In genomic region chr7:104971290-104972071, GRCh38 we compare ENCODE assay signal across 8 cellular contexts. TPM values are rescaled to one million over a fixed set of nuclear protein-coding genes. Genes with fewer than 3 reads are reported as not detected.
DNase-seq lines count a peak whose midpoint lies in the region; ATAC-seq and TF ChIP-seq lines count a peak whose summit lies in the region.

No MANE protein-coding gene starts in this region.

- peaks cover 10% of the 10 kb centered on the region for H3K27me3 Mint-ChIP-seq in neural progenitor cell (ENCODE audit: insufficient read depth, low read depth)
- H3K27me3 Mint-ChIP-seq in GM23338 (ENCODE audit: insufficient read depth, low read depth, poor library complexity), result no peaks in the 10 kb centered on the region

- H3K36me3 ChIP-seq in PC-3 (ENCODE audit: low read depth, low read length) (no peaks in the 10 kb centered on the region), esophagus squamous epithelium (no peaks in the 10 kb centered on the region), neural progenitor cell (no peaks in the 10 kb centered on the region), GM23338 (ENCODE audit: insufficient read depth) (no peaks in the 10 kb centered on the region)

- peak; percentile 87 for ATAC-seq in PC-3
- ATAC-seq in stimulated activated naive CD8-positive, alpha-beta T cell treated with anti-CD3 and anti-CD28 coated beads, Interleukin-15, Interleukin-2, amounts not matched to agents 100 U/mL and 50 U/mL, for 24 hours, result no peak
- no peak for ATAC-seq in GM23338

- H2AFZ ChIP-seq in PC-3 (ENCODE audit: low read length), result no peak overlapping the region
- no peak overlapping the region for H2AFZ ChIP-seq in neural progenitor cell (replicated peaks)
- no peak overlapping the region for H2AFZ ChIP-seq in GM23338

- H3K4me3 Mint-ChIP-seq in neural progenitor cell (no peak overlapping the region), GM23338 (no peak overlapping the region)

- CTCF ChIA-PET in PC-3 (lab: Charles Lee), result interaction anchor here (0.6 to 0.8 kb wide), 2 partner anchors 24 to 26 kb away, joined by 4 to 8 read pairs; no protein-coding TSS in a partner anchor

- H3K36me3 Mint-ChIP-seq in neural progenitor cell (peaks cover 16% of the 10 kb centered on the region), GM23338 (ENCODE audit: low read depth) (no peaks in the 10 kb centered on the region)

- H3F3A ChIP-seq in PC-3 (ENCODE audit: low read length, unreplicated experiment) (no peaks in the 10 kb centered on the region), neural progenitor cell (ENCODE audit: low read depth) (peaks cover 6% of the 10 kb centered on the region), GM23338 (replicated peaks; ENCODE audit: low read depth) (no peaks in the 10 kb centered on the region)

- no peak for TF ChIP-seq POLR2A in esophagus squamous epithelium (IDR thresholded peaks at IDR 0.05)

- no peaks in the 10 kb centered on the region for H3K9me3 Mint-ChIP-seq in neural progenitor cell
- H3K9me3 Mint-ChIP-seq in GM23338, result no peaks in the 10 kb centered on the region

- H3K9ac ChIP-seq in PC-3 (ENCODE audit: low read length) (peak overlapping the region; percentile 32), neural progenitor cell (no peak overlapping the region)

- H3K27ac ChIP-seq in C4-2B, result peak overlapping the region; percentile 35; the same call in 1 of the 2 replicates
- peak overlapping the region; percentile 64 for H3K27ac ChIP-seq in PC-3 (ENCODE audit: low read length)
- peak overlapping the region; percentile 70 to 78 (median 74) for H3K27ac ChIP-seq in esophagus squamous epithelium
- H3K27ac ChIP-seq in neural progenitor cell, result peak overlapping the region; percentile 37
- no peak overlapping the region for H3K27ac ChIP-seq in GM23338 (ENCODE audit: low read depth)

- H3K9me3 ChIP-seq in PC-3 (ENCODE audit: low read length) (no peaks in the 10 kb centered on the region), esophagus squamous epithelium (no peaks in the 10 kb centered on the region), neural progenitor cell (ENCODE audit: low read depth) (no peaks in the 10 kb centered on the region)

- peak overlapping the region; percentile 43 for H3K27ac Mint-ChIP-seq in neural progenitor cell
- no peak overlapping the region for H3K27ac Mint-ChIP-seq in GM23338

- 32 to 34% methylated on average over 3 of the region's 3 CpGs for WGBS in esophagus squamous epithelium, 2 donors

- no peaks in the 10 kb centered on the region for H3K27me3 ChIP-seq in PC-3 (ENCODE audit: low read length)
- H3K27me3 ChIP-seq in esophagus squamous epithelium, result no peaks in the 10 kb centered on the region
- H3K27me3 ChIP-seq in neural progenitor cell, result no peaks in the 10 kb centered on the region
- H3K27me3 ChIP-seq in GM23338 (ENCODE audit: insufficient read depth), result no peaks in the 10 kb centered on the region

- H3K79me2 ChIP-seq in PC-3 (ENCODE audit: low read length), result no peaks in the 10 kb centered on the region
- H3K79me2 ChIP-seq in neural progenitor cell (ENCODE audit: low read depth), result no peaks in the 10 kb centered on the region
- no peaks in the 10 kb centered on the region for H3K79me2 ChIP-seq in GM23338 (replicated peaks; ENCODE audit: insufficient read depth)

- TF ChIP-seq CTCF in C4-2B (conservative IDR thresholded peaks at IDR 0.05), result no peak
- TF ChIP-seq CTCF in PC-3 (conservative IDR thresholded peaks at IDR 0.05; ENCODE audit: low read depth, low read length), result no peak
- TF ChIP-seq CTCF in esophagus squamous epithelium (IDR thresholded peaks at IDR 0.05), result peak in 3 of 6 experiments; percentile 15 to 27 (median 15)
- TF ChIP-seq CTCF in neural progenitor cell (IDR thresholded peaks at IDR 0.05), result no peak
- TF ChIP-seq CTCF in GM23338 (conservative IDR thresholded peaks at IDR 0.05; ENCODE audit: low read depth in 2 of 2), result no peak

- H3K9me2 ChIP-seq in PC-3 (replicated peaks; ENCODE audit: low read length) (no peaks in the 10 kb centered on the region), GM23338 (ENCODE audit: insufficient read depth) (peaks cover 5% of the 10 kb centered on the region; the same call in 1 of the 2 replicates)

- H3K4me1 ChIP-seq in PC-3 (ENCODE audit: insufficient read depth, low read length) (no peaks in the 10 kb centered on the region), esophagus squamous epithelium (peaks cover 16 to 69% (median 53%) of the 10 kb centered on the region in 3 donors), neural progenitor cell (peaks cover 5% of the 10 kb centered on the region), GM23338 (ENCODE audit: insufficient read depth) (no peaks in the 10 kb centered on the region)

- H3K4me2 ChIP-seq in PC-3 (ENCODE audit: low read length) (no peak overlapping the region), neural progenitor cell (no peak overlapping the region), GM23338 (no peak overlapping the region)

- DNase-seq in PC-3 (peak; percentile 47), esophagus squamous epithelium (lab: John Stamatoyannopoulos, UW) (no peak), neural progenitor cell (ENCODE audit: low spot score) (no peak), GM23338 (ENCODE audit: low spot score) (no peak), iPS-NIHi7 (ENCODE audit: extremely low spot score) (no peak)
- no peak for DNase-seq in central memory CD4-positive, alpha-beta T cell
- no peak for DNase-seq in stimulated activated naive CD8-positive, alpha-beta T cell treated with anti-CD3 and anti-CD28 coated beads, Interleukin-15, Interleukin-2, amounts not matched to agents 100 U/mL and 50 U/mL, for 24 hours

- intact Hi-C loops in PC-3 (cut with micrococcal nuclease) (loop anchor here (1.0 to 2.0 kb wide), 3 partner anchors 9 to 26 kb away; no protein-coding TSS in a partner anchor), esophagus squamous epithelium (cut with DNase I) (no loop called here)

- BruUV-seq in PC-3 (replicated peaks; lab: Mats Ljungman, UMichigan), result TSS peak; percentile 18

- H4K20me1 ChIP-seq in PC-3 (ENCODE audit: low read length) (no peaks in the 10 kb centered on the region), neural progenitor cell (ENCODE audit: low read depth) (no peaks in the 10 kb centered on the region), GM23338 (replicated peaks; ENCODE audit: insufficient read depth) (no peaks in the 10 kb centered on the region)

- H3K4me3 ChIP-seq in PC-3 (ENCODE audit: low read length) (no peak overlapping the region), esophagus squamous epithelium (no peak overlapping the region), neural progenitor cell (no peak overlapping the region), GM23338 (no peak overlapping the region)

- POLR2A ChIA-PET in PC-3 (lab: Charles Lee; ENCODE audit: unreplicated experiment), result interaction anchor here (0.5 to 0.6 kb wide), 2 partner anchors 131 to 487 kb away, joined by 4 to 10 read pairs; no protein-coding TSS in a partner anchor

- H3K4me1 Mint-ChIP-seq in neural progenitor cell, result peaks cover 47% of the 10 kb centered on the region
- no peaks in the 10 kb centered on the region; the same call in 2 of the 3 replicates for H3K4me1 Mint-ChIP-seq in GM23338

TF ChIP-seq in GM23338, 12 proteins besides CTCF, POLR2A, EP300 and RAD21:
- TF ChIP-seq JUNB (IDR thresholded peaks at IDR 0.05; ENCODE audit: unreplicated experiment) (no peak), EZH2 (IDR thresholded peaks at IDR 0.05; ENCODE audit: low read depth, unreplicated experiment) (no peak)

RNA-seq across cellular contexts. Expression of gene KMT2E, which starts 42.5 kb away (rescaled TPM):
- total RNA-seq in PC-3 (2014; rRNA removed) (21.8 and 27.4 TPM in 2 replicates), esophagus squamous epithelium (10 to 100 TPM; 37.2 to 80.5 (median 54.4) TPM), neural progenitor cell (ENCODE audit: low replicate concordance) (87.7 and 124 TPM in 2 replicates)
- total RNA-seq in GM23338 (2014; rRNA removed; shearing (Covaris generic)), result 43.2 and 50.2 TPM in 2 replicates
- 55.7 and 70.9 TPM in 2 replicates for polyA plus RNA-seq in GM23338 (2016; fragmentation: Nextera tagmentation; extraction: Ambion mirVana)
